Comparison of ENCODE assay signal across 18 cellular contexts in genomic region chr21:17050156-17050555, GRCh38.
DNase-seq lines count a peak whose midpoint lies in the region; ATAC-seq, FAIRE-seq and TF ChIP-seq lines count a peak whose summit lies in the region.
"Had no signal": no experiment of that assay in that cellular context is flagged by ENCODE, and none has a peak within 500 bp of the region (broad histone marks: within the 10 kb centered on the region; RNA-seq: fewer than 3 reads in every experiment).

No MANE protein-coding gene starts in this region.

- H3K27ac Mint-ChIP-seq in H9 (peak overlapping the region; percentile 72 to 96 (median 76); a peak in 5 of 7 replicates), mesothelial cell of epicardium (peak overlapping the region; percentile 47)
- H3K27ac Mint-ChIP-seq in activated T-helper 17 cell treated with anti-CD3 and anti-CD28 coated beads, Interleukin-2, amount 50 U/mL, for 72 hours, result no peak overlapping the region

- H4K8ac ChIP-seq in H9 (replicated peaks; ENCODE audit: insufficient read length, low read depth, low read length), result no peak overlapping the region

- H3K4me2 ChIP-seq in H9 (ENCODE audit: insufficient read depth, insufficient read length, low read length), result no peak overlapping the region
- H3K4me2 ChIP-seq in endothelial cell of umbilical vein (ENCODE audit: insufficient read depth, low read length), result no peak overlapping the region
- no peak overlapping the region for H3K4me2 ChIP-seq in OCI-LY7 (ENCODE audit: low read length)
- H3K4me2 ChIP-seq: SK-N-SH had no signal

- no peak overlapping the region for H2BK12ac ChIP-seq in H9 (ENCODE audit: insufficient read length, low read depth, low read length)

- H3K4me3 Mint-ChIP-seq in H9, result no peak overlapping the region
- no peak overlapping the region for H3K4me3 Mint-ChIP-seq in mesothelial cell of epicardium
- H3K4me3 Mint-ChIP-seq in activated T-helper 17 cell treated with anti-CD3 and anti-CD28 coated beads, Interleukin-2, amount 50 U/mL, for 72 hours, result no peak overlapping the region

- DNase-seq in H9, result no peak
- DNase-seq in endothelial cell of umbilical vein (ENCODE audit: low read depth, low spot score), result no peak
- DNase-seq in mesothelial cell of epicardium (ENCODE audit: low spot score in 2 of 2, unreplicated experiment in 2 of 2), result no peak
- no peak for DNase-seq in H4 (ENCODE audit: low spot score)
- DNase-seq in cortex of kidney (lab: John Stamatoyannopoulos, UW), result no peak
- DNase-seq in OCI-LY7 (ENCODE audit: low spot score), result no peak
- DNase-seq: C1 segment of cervical spinal cord, DND-41, KBM-7, NCI-H1105, NCI-H1694, NCI-H510A, NCI-H774, OCI-M1, SHP77, SK-N-SH had no signal

- H3K79me1 ChIP-seq in H9 (ENCODE audit: insufficient read depth, low read depth, low read length, poor library complexity, severe bottlenecking), result no peaks in the 10 kb centered on the region

- no CpG with 5 or more reads among the region's 1 CpG for WGBS in H9 (ENCODE audit: extremely low coverage, insufficient read length, low lambda C conversion rate)

- H2BK5ac ChIP-seq in H9 (ENCODE audit: insufficient read length, low read length), result no peak overlapping the region

- no peak overlapping the region for H4K5ac ChIP-seq in H9 (ENCODE audit: insufficient read length, low read depth, low read length)

- H3K36me3 Mint-ChIP-seq in H9 (ENCODE audit: insufficient read depth in 1 of 3, low read depth in 3 of 3) (peaks cover 5 to 16% (median 9%) of the 10 kb centered on the region in 3 experiments; a peak in 5 of 7 replicates), mesothelial cell of epicardium (peaks cover 2% of the 10 kb centered on the region)
- no peaks in the 10 kb centered on the region for H3K36me3 Mint-ChIP-seq in activated T-helper 17 cell treated with anti-CD3 and anti-CD28 coated beads, Interleukin-2, amount 50 U/mL, for 72 hours (ENCODE audit: low read depth)

- no peaks in the 10 kb centered on the region for H4K20me1 ChIP-seq in H9 (ENCODE audit: control insufficient read depth, insufficient read depth, insufficient read length)
- no peaks in the 10 kb centered on the region for H4K20me1 ChIP-seq in endothelial cell of umbilical vein (replicated peaks; ENCODE audit: control insufficient read depth, extremely low read depth, insufficient read depth, low read length)
- H4K20me1 ChIP-seq in OCI-LY7 (ENCODE audit: insufficient read depth, low read length), result no peaks in the 10 kb centered on the region

- no peak for TF ChIP-seq CTCF in H9 (conservative IDR thresholded peaks at IDR 0.05)
- no peak for TF ChIP-seq CTCF in endothelial cell of umbilical vein (IDR thresholded peaks at IDR 0.05; ENCODE audit: extremely low read depth in 1 of 2, insufficient read depth in 1 of 2, low read depth in 1 of 2, low read length in 2 of 2)
- no peak for TF ChIP-seq CTCF in mesothelial cell of epicardium (IDR thresholded peaks at IDR 0.05; ENCODE audit: unreplicated experiment)
- TF ChIP-seq CTCF in OCI-LY7 (conservative IDR thresholded peaks at IDR 0.05; ENCODE audit: low read length), result no peak

- no peak for ATAC-seq in activated T-helper 17 cell treated with anti-CD3 and anti-CD28 coated beads, Interleukin-2, amount 50 U/mL, for 72 hours (replicated peaks)
- ATAC-seq: HCT116 had no signal

- H3K4ac ChIP-seq in H9 (ENCODE audit: low read depth, low read length), result no peak overlapping the region

- H2AK5ac ChIP-seq in H9 (ENCODE audit: insufficient read length, low read length), result no peak overlapping the region

- no peaks in the 10 kb centered on the region for H3K23me2 ChIP-seq in H9 (ENCODE audit: insufficient read length, low read depth, low read length, poor library complexity, severe bottlenecking)

- dilution Hi-C loops in endothelial cell of umbilical vein (cut with MboI; ENCODE audit: extremely low pct_ligation_motif_present, low sequenced_read_pairs), result no loop called here

- H3K4me1 ChIP-seq in H9 (ENCODE audit: insufficient read depth, low read length), result peaks cover 8% of the 10 kb centered on the region; the same call in 1 of the 2 replicates
- no peaks in the 10 kb centered on the region for H3K4me1 ChIP-seq in endothelial cell of umbilical vein (ENCODE audit: control insufficient read depth, extremely low read depth, insufficient read depth, low read length)
- H3K4me1 ChIP-seq in OCI-LY7 (ENCODE audit: insufficient read depth, low read length, poor library complexity, severe bottlenecking), result no peaks in the 10 kb centered on the region

- H3K9me2 ChIP-seq in OCI-LY7 (ENCODE audit: insufficient read depth, low read length), result no peaks in the 10 kb centered on the region
- H3K9me2 ChIP-seq: SK-N-SH had no signal

- H3K9me3 Mint-ChIP-seq in H9, result peaks cover 10% of the 10 kb centered on the region in 2 experiments
- peaks cover 11% of the 10 kb centered on the region for H3K9me3 Mint-ChIP-seq in mesothelial cell of epicardium
- H3K9me3 Mint-ChIP-seq in activated T-helper 17 cell treated with anti-CD3 and anti-CD28 coated beads, Interleukin-2, amount 50 U/mL, for 72 hours, result no peaks in the 10 kb centered on the region

- H2AFZ ChIP-seq in H9 (ENCODE audit: low read length) (no peak overlapping the region), endothelial cell of umbilical vein (ENCODE audit: low read depth, low read length) (no peak overlapping the region), OCI-LY7 (ENCODE audit: low read length) (no peak overlapping the region)

- TF ChIP-seq POLR2A in endothelial cell of umbilical vein (IDR thresholded peaks at IDR 0.05; ENCODE audit: low read depth, low read length), result no peak

- H3K56ac ChIP-seq in H9 (ENCODE audit: insufficient read length, low read depth, low read length), result no peak overlapping the region

- intact Hi-C loops in endothelial cell of umbilical vein (cut with micrococcal nuclease) (no loop called here), OCI-LY7 (cut with micrococcal nuclease; ENCODE audit: unreplicated experiment) (no loop called here)

- POLR2A ChIA-PET in endothelial cell of umbilical vein (lab: Charles Lee) (no interaction called here), OCI-LY7 (lab: Charles Lee) (interaction anchor here (0.7 kb wide), 2 partner anchors 169 to 386 kb away, joined by 3 to 4 read pairs; no protein-coding TSS in a partner anchor)

- no peak overlapping the region for H2BK15ac ChIP-seq in H9 (ENCODE audit: low read depth, low read length)

- CTCF ChIA-PET in endothelial cell of umbilical vein (lab: Charles Lee) (no interaction called here), OCI-LY7 (lab: Charles Lee; ENCODE audit: unreplicated experiment) (no interaction called here)

- H3K27ac ChIP-seq in H9 (ENCODE audit: insufficient read length, low read depth, low read length) (no peak overlapping the region), endothelial cell of umbilical vein (ENCODE audit: insufficient read depth, low read depth, low read length) (no peak overlapping the region), OCI-LY7 (ENCODE audit: low read depth, low read length, poor library complexity, severe bottlenecking) (no peak overlapping the region)

- no peak overlapping the region for H3K14ac ChIP-seq in H9 (ENCODE audit: insufficient read depth, low read length)

- no peak overlapping the region for H3T11ph ChIP-seq in H9 (ENCODE audit: low read length)

- no peak overlapping the region for H3K23ac ChIP-seq in H9 (ENCODE audit: insufficient read length, low read depth, low read length)

- no peaks in the 10 kb centered on the region for H3K9me1 ChIP-seq in endothelial cell of umbilical vein (replicated peaks; ENCODE audit: control insufficient read depth, extremely low read depth, insufficient read depth, low read length)

- H3K9me3 ChIP-seq in H9 (ENCODE audit: control insufficient read depth, low read depth, low read length), result no peaks in the 10 kb centered on the region
- H3K9me3 ChIP-seq in endothelial cell of umbilical vein (replicated peaks; ENCODE audit: control insufficient read depth, insufficient read depth, low read length), result no peaks in the 10 kb centered on the region
- H3K9me3 ChIP-seq in OCI-LY7 (ENCODE audit: low read length), result no peaks in the 10 kb centered on the region
- H3K9me3 ChIP-seq: SK-N-SH had no signal

- H3K4me3 ChIP-seq in endothelial cell of umbilical vein (replicated peaks in 1 of 3; ENCODE audit: insufficient read depth in 1 of 3, low read depth in 1 of 3, low read length in 3 of 3) (no peak overlapping the region), OCI-LY7 (ENCODE audit: low read depth, low read length, poor library complexity, severe bottlenecking) (no peak overlapping the region)

- H3K27me3 Mint-ChIP-seq in H9 (ENCODE audit: low read depth), result no peaks in the 10 kb centered on the region
- H3K27me3 Mint-ChIP-seq in mesothelial cell of epicardium (ENCODE audit: low read depth), result no peaks in the 10 kb centered on the region
- no peaks in the 10 kb centered on the region for H3K27me3 Mint-ChIP-seq in activated T-helper 17 cell treated with anti-CD3 and anti-CD28 coated beads, Interleukin-2, amount 50 U/mL, for 72 hours

- H4K91ac ChIP-seq in H9 (ENCODE audit: insufficient read length, low read depth, low read length), result no peak overlapping the region

- FAIRE-seq in endothelial cell of umbilical vein (lab: Jason Lieb, UNC), result peak; percentile 31

- no peak overlapping the region for H2BK120ac ChIP-seq in H9 (ENCODE audit: low read depth, low read length, poor library complexity, severe bottlenecking)

- BruUV-seq in endothelial cell of umbilical vein (replicated peaks; lab: Mats Ljungman, UMichigan), result no TSS peak
- no TSS peak for BruUV-seq in OCI-LY7 (replicated peaks; lab: Mats Ljungman, UMichigan)

- H3K4me1 Mint-ChIP-seq in H9, result peaks cover 34 to 36% of the 10 kb centered on the region in 2 experiments
- H3K4me1 Mint-ChIP-seq in mesothelial cell of epicardium, result peaks cover 33% of the 10 kb centered on the region
- no peaks in the 10 kb centered on the region for H3K4me1 Mint-ChIP-seq in activated T-helper 17 cell treated with anti-CD3 and anti-CD28 coated beads, Interleukin-2, amount 50 U/mL, for 72 hours

- H2BK20ac ChIP-seq in H9 (ENCODE audit: low read depth, low read length, poor library complexity, severe bottlenecking), result no peak overlapping the region

- no peak overlapping the region for H3K18ac ChIP-seq in H9 (ENCODE audit: insufficient read length, low read depth, low read length)

- H3K27me3 ChIP-seq in H9 (ENCODE audit: insufficient read depth, low read length), result no peaks in the 10 kb centered on the region
- no peaks in the 10 kb centered on the region for H3K27me3 ChIP-seq in endothelial cell of umbilical vein (ENCODE audit: control insufficient read depth in 2 of 2, insufficient read depth in 2 of 2, low read length in 2 of 2)

- H3K9ac ChIP-seq in H9 (ENCODE audit: extremely low read depth, insufficient read length, low read length) (no peak overlapping the region), endothelial cell of umbilical vein (replicated peaks; ENCODE audit: extremely low read depth, insufficient read depth, low read length) (no peak overlapping the region)
- H3K9ac ChIP-seq: SK-N-SH had no signal

- H3K79me2 ChIP-seq in H9 (ENCODE audit: insufficient read depth, low read length) (no peaks in the 10 kb centered on the region), endothelial cell of umbilical vein (ENCODE audit: control insufficient read depth, insufficient read depth, low read length) (no peaks in the 10 kb centered on the region), OCI-LY7 (ENCODE audit: insufficient read depth, low read depth, low read length) (no peaks in the 10 kb centered on the region)

- no peaks in the 10 kb centered on the region for H3K36me3 ChIP-seq in endothelial cell of umbilical vein (ENCODE audit: control insufficient read depth in 2 of 2, extremely low read depth in 1 of 2, insufficient read depth in 2 of 2, low read length in 2 of 2)
- no peaks in the 10 kb centered on the region for H3K36me3 ChIP-seq in OCI-LY7 (ENCODE audit: insufficient read depth, low read length)
